ENCODE assay signal across 16 cellular contexts in genomic region chrX:136417806-136418205, GRCh38.
"Had no signal": no experiment of that assay in that cellular context is flagged by ENCODE, and none has a peak within 500 bp of the region (broad histone marks: within the 10 kb centered on the region; RNA-seq: fewer than 3 reads in every experiment).

No MANE protein-coding gene starts in this region.

- H3K27ac ChIP-seq: breast epithelium, lower lobe of right lung, ovary, testis, upper lobe of right lung had no signal

- FAIRE-seq: endometrium had no signal

- ATAC-seq: esophagus mucosa; lower lobe of right lung; stimulated activated naive CD8-positive, alpha-beta T cell treated with anti-CD3 and anti-CD28 coated beads, Interleukin-15, amount 100 ng/mL, for 72 hours; upper lobe of right lung had no signal

- DNase-seq: activated CD4-positive, alpha-beta T cell treated with anti-CD3 and anti-CD28 coated beads, Interleukin-2, amount 50 U/mL, for 4 hours; activated gamma-delta T cell; activated naive CD8-positive, alpha-beta T cell treated with anti-CD3 and anti-CD28 coated beads for 36 hours; activated T-cell treated with anti-CD3 and anti-CD28 coated beads, Interleukin-2, amount 50 U/mL, for 24 hours; anterior cingulate cortex; glutamatergic neuron; immature natural killer cell; lower lobe of right lung; ovary; stimulated activated CD4-positive, alpha-beta T cell treated with anti-CD3 and anti-CD28 coated beads, Interleukin-4, amount 100 ng/mL, for 24 hours; stimulated activated naive CD8-positive, alpha-beta T cell treated with anti-CD3 and anti-CD28 coated beads, Interleukin-15, amount 100 ng/mL, for 72 hours; testis; upper lobe of right lung had no signal

- H3K27me3 ChIP-seq: ovary, testis, upper lobe of right lung had no signal

- H3K4me3 ChIP-seq: breast epithelium, lower lobe of right lung, ovary, testis, upper lobe of right lung had no signal
